ENCODE assay signal across 7 cellular contexts in genomic region chrX:115226929-115227328, GRCh38. TPM values are rescaled to one million over a fixed set of nuclear protein-coding genes. Genes with fewer than 3 reads are reported as not detected.
DNase-seq lines count a peak whose midpoint lies in the region; ATAC-seq, FAIRE-seq and TF ChIP-seq lines count a peak whose summit lies in the region.

No MANE protein-coding gene starts in this region.

- intact Hi-C loops in transverse colon (cut with DNase I; ENCODE audit: low total_unique reads) = no loop called here

- no peak for FAIRE-seq in bronchial epithelial cell (lab: Jason Lieb, UNC)

- 7% methylated on average over 1 of the region's 1 CpG; no CpG with 5 or more reads in 1 of the 2 donors for WGBS in transverse colon (ENCODE audit: low coverage in 1 of 2), 2 donors

- H3K27ac Mint-ChIP-seq in osteocyte (ENCODE audit: unreplicated experiment) = no peak overlapping the region

- H3K27me3 ChIP-seq in bronchial epithelial cell (ENCODE audit: control insufficient read depth, insufficient read depth, low read length) (peaks cover 1% of the 10 kb centered on the region), transverse colon (no peaks in the 10 kb centered on the region)

- TF ChIP-seq POLR2A in transverse colon (IDR thresholded peaks at IDR 0.05) = no peak

- H3K4me3 Mint-ChIP-seq in osteocyte (ENCODE audit: unreplicated experiment) = no peak overlapping the region

- peaks cover 2% of the 10 kb centered on the region for H3K27me3 Mint-ChIP-seq in osteocyte (ENCODE audit: unreplicated experiment)

- peak; percentile 75 for ATAC-seq in GM18502 (IDR thresholded peaks at IDR 0.05; ENCODE audit: poor library complexity, unreplicated experiment)

- no peaks in the 10 kb centered on the region for H3K9me3 Mint-ChIP-seq in osteocyte (ENCODE audit: unreplicated experiment)

- no peak for TF ChIP-seq EP300 in transverse colon (IDR thresholded peaks at IDR 0.05; ENCODE audit: low read depth)

- peaks cover 3% of the 10 kb centered on the region for H3K36me3 Mint-ChIP-seq in osteocyte (ENCODE audit: unreplicated experiment)

- no peak overlapping the region for H3K27ac ChIP-seq in transverse colon

- H3K4me3 ChIP-seq in bronchial epithelial cell (ENCODE audit: low read depth, low read length) (no peak overlapping the region), transverse colon (no peak overlapping the region)

- DNase-seq in NCI-H128 (lab: John Stamatoyannopoulos, UW; ENCODE audit: unreplicated experiment) (peak; percentile 1), bronchial epithelial cell (ENCODE audit: low read depth) (peak; percentile 36), osteocyte (ENCODE audit: extremely low spot score, unreplicated experiment) (no peak), GM20000 (ENCODE audit: low spot score) (no peak), transverse colon (no peak)
- DNase-seq in activated CD4-positive, CD25-positive, alpha-beta regulatory T cell (lab: John Stamatoyannopoulos, UW) = no peak

- H3K4me1 ChIP-seq in transverse colon = no peaks in the 10 kb centered on the region

- in situ Hi-C loops in transverse colon (cut with MboI; ENCODE audit: low pct_ligation_motif_present in 1 of 4, low pct_unique_long_range_greater_than_20kb in 1 of 4, low sequenced_read_pairs in 3 of 4) = no loop called here

- no peaks in the 10 kb centered on the region for H3K9me3 ChIP-seq in transverse colon

- peaks cover 11% of the 10 kb centered on the region for H3K4me1 Mint-ChIP-seq in osteocyte (ENCODE audit: unreplicated experiment)

- TF ChIP-seq CTCF in bronchial epithelial cell (IDR thresholded peaks at IDR 0.05; ENCODE audit: insufficient read depth, low read length, severe bottlenecking) (peak; percentile 44), osteocyte (IDR thresholded peaks at IDR 0.05) (peak; percentile 63), GM20000 (IDR thresholded peaks at IDR 0.05; ENCODE audit: extremely low read depth, missing control alignments) (no peak), transverse colon (IDR thresholded peaks at IDR 0.05) (peak in 1 of 5 experiments; percentile 3)

- H3K36me3 ChIP-seq in bronchial epithelial cell (ENCODE audit: control insufficient read depth, insufficient read depth, low read length) (no peaks in the 10 kb centered on the region), transverse colon (no peaks in the 10 kb centered on the region)

RNA-seq across cellular contexts. Expression of gene LRCH2, which starts 7.0 kb away (rescaled TPM):
- total RNA-seq in bronchial epithelial cell = under 0.01 and 0.26 TPM in 2 replicates
- total RNA-seq in osteocyte = 7.9 and 8.6 TPM in 2 replicates
- total RNA-seq in transverse colon = 1 to 10 TPM; 1.2 to 7.8 (median 4.5) TPM

RNA-seq across cellular contexts. Expression of gene RBMXL3, which starts 37.7 kb away (rescaled TPM):
- total RNA-seq in bronchial epithelial cell = not detected in 2 replicates
- not detected in 2 replicates for total RNA-seq in osteocyte
- not detected for total RNA-seq in transverse colon

Comparison
In these comparisons a context has a peak if more than half of its experiments do, and no peak if none do; other contexts are left out.
1. DNase-seq: peak in NCI-H128 (single experiment) and bronchial epithelial cell (single experiment); none in osteocyte (single experiment), GM20000 (single experiment), transverse colon (single experiment) and activated CD4-positive, CD25-positive, alpha-beta regulatory T cell (0 of 4).